Comparison of ENCODE assay signal across 19 cellular contexts in the genomic region with DNA sequence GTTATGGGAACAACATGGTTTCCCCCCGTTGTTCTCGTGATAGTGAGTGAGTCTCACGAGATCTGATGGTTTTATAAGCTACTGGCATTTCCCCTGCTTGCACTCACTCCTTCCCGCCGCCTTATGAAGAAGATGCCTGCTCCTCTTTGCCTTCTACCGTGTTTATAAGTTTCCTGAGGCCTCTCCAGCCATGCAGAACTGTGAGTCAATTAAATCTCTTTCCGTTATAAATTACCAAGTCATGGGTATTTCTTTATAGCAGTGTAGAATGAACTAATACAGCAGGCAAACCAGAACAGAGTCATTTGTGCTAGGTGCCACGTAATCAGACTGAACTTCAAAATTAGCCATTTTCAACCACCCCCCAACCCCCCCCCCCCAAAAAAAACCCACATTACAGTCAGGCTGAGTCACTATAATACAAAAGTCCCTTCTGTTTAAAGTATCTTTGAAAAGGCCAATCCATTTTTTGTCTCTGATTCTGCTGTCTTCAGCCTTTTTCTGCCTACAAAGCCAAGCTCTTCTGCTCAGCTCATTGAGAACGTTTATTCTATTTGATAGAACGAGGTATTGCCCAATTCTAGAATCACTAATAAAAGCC. TPM values are rescaled to one million over a fixed set of nuclear protein-coding genes. Genes with fewer than 3 reads are reported as not detected.
DNase-seq lines count a peak whose midpoint lies in the region; TF ChIP-seq lines count a peak whose summit lies in the region.
"Had no signal": no experiment of that assay in that cellular context is flagged by ENCODE, and none has a peak within 500 bp of the region (broad histone marks: within the 10 kb centered on the region; RNA-seq: fewer than 3 reads in every experiment).

No MANE protein-coding gene starts in this region.

- DNase-seq in A172 (ENCODE audit: low spot score): peak; percentile 64
- DNase-seq in GM03348 (ENCODE audit: low spot score): peak; percentile 23
- peak; percentile 61 to 88 for DNase-seq in SJSA1 (ENCODE audit: low read depth in 1 of 2, low spot score in 2 of 2)
- DNase-seq in fibroblast of the aortic adventitia (ENCODE audit: low read depth): peak; percentile 6
- DNase-seq in dedifferentiated amniotic fluid mesenchymal stem cell (ENCODE audit: extremely low spot score): no peak
- no peak for DNase-seq in activated CD4-positive, CD25-positive, alpha-beta regulatory T cell treated with anti-CD3 and anti-CD28 coated beads, Interleukin-2, amount 50 U/mL, for 72 hours
- no peak for DNase-seq in activated CD4-positive, alpha-beta T cell treated with anti-CD3 and anti-CD28 coated beads for 48 hours
- no peak for DNase-seq in NCI-H1417 treated with DMSO at 0.1 percent for 48 hours (lab: John Stamatoyannopoulos, UW)
- DNase-seq: activated T-cell treated with anti-CD3 and anti-CD28 coated beads, Interleukin-2, amount 50 U/mL, for 48 hours; colonic mucosa; hypothalamus; left ventricle myocardium superior; naive thymus-derived CD4-positive, alpha-beta T cell; NCI-H1048; Right ventricle myocardium superior; T-helper 9 cell had no signal

- no peaks in the 10 kb centered on the region; the same call in 1 of the 2 replicates for H3K36me3 ChIP-seq in SJSA1
- H3K36me3 ChIP-seq: colonic mucosa, suprapubic skin had no signal

- H3K4me3 ChIP-seq in SJSA1 (peak overlapping the region; percentile 10; the same call in 1 of the 2 replicates), fibroblast of the aortic adventitia (ENCODE audit: low read depth, low read length) (no peak overlapping the region)
- H3K4me3 ChIP-seq: colonic mucosa, suprapubic skin had no signal

- H3K27ac ChIP-seq in SJSA1: peak overlapping the region; percentile 76
- H3K27ac ChIP-seq: colonic mucosa, epithelial cell of prostate, suprapubic skin had no signal

- H3K4me1 ChIP-seq in SJSA1 (replicated peaks): peaks cover 51% of the 10 kb centered on the region
- H3K4me1 ChIP-seq: colonic mucosa, suprapubic skin had no signal

- no peaks in the 10 kb centered on the region for H3K27me3 ChIP-seq in SJSA1 (replicated peaks)
- H3K27me3 ChIP-seq: colonic mucosa had no signal

- TF ChIP-seq CTCF in fibroblast of the aortic adventitia (IDR thresholded peaks at IDR 0.05; ENCODE audit: insufficient read depth, low read length): no peak

- no peaks in the 10 kb centered on the region for H3K9me3 ChIP-seq in SJSA1 (replicated peaks)
- H3K9me3 ChIP-seq: colonic mucosa, suprapubic skin had no signal

RNA-seq across cellular contexts. Expression of gene OR4F6, which starts 4.1 kb away (rescaled TPM):
- total RNA-seq in A172 (2014; rRNA removed; shearing (Covaris generic)): not detected in 2 replicates
- total RNA-seq in SJSA1 (2014; rRNA removed; shearing (Covaris generic)): not detected in 2 replicates
- not detected in 2 replicates for total RNA-seq in fibroblast of the aortic adventitia (ENCODE audit: low replicate concordance)
- total RNA-seq: colonic mucosa; left ventricle myocardium superior; naive thymus-derived CD4-positive, alpha-beta T cell; progenitor cell of endocrine pancreas; Right ventricle myocardium superior; suprapubic skin had no signal

RNA-seq across cellular contexts. Expression of gene OR4F15, which starts 4.6 kb away (rescaled TPM):
- total RNA-seq in A172 (2014; rRNA removed; shearing (Covaris generic)): not detected in 2 replicates
- total RNA-seq in SJSA1 (2014; rRNA removed; shearing (Covaris generic)): 0.03 and 0.66 TPM in 2 replicates
- total RNA-seq in fibroblast of the aortic adventitia (ENCODE audit: low replicate concordance): not detected in 2 replicates
- total RNA-seq: colonic mucosa, left ventricle myocardium superior, progenitor cell of endocrine pancreas, Right ventricle myocardium superior had no signal

Comparison
In these comparisons a context has a peak if more than half of its experiments do, and no peak if none do; other contexts are left out.
1. DNase-seq: peak in A172 (single experiment), GM03348 (single experiment), SJSA1 (2 of 2) and fibroblast of the aortic adventitia (single experiment); none in dedifferentiated amniotic fluid mesenchymal stem cell (single experiment), activated CD4-positive, CD25-positive, alpha-beta regulatory T cell treated with anti-CD3 and anti-CD28 coated beads, Interleukin-2, amount 50 U/mL, for 72 hours (single experiment), activated CD4-positive, alpha-beta T cell treated with anti-CD3 and anti-CD28 coated beads for 48 hours (single experiment) and NCI-H1417 treated with DMSO at 0.1 percent for 48 hours (single experiment).